ENCODE assay signal across 13 cellular contexts in genomic region chr2:199581935-199582336, GRCh38.
DNase-seq lines count a peak whose midpoint lies in the region; ATAC-seq and TF ChIP-seq lines count a peak whose summit lies in the region.
"Had no signal": no experiment of that assay in that cellular context is flagged by ENCODE, and none has a peak within 500 bp of the region (broad histone marks: within the 10 kb centered on the region; RNA-seq: fewer than 3 reads in every experiment).

No MANE protein-coding gene starts in this region.

- intact Hi-C loops in dorsolateral prefrontal cortex (cut with DNase I), result loop anchor here in 1 of 2 donors (10.0 kb wide), 1 partner anchor 107 kb away; no protein-coding TSS in a partner anchor
- intact Hi-C loops in activated CD4-positive, alpha-beta T cell treated with anti-CD3 and anti-CD28 coated beads, Interleukin-2, amount 10 ng/mL, durations not matched to agents 24 days and 14 days (cut with micrococcal nuclease), result no loop called here

- H3K27me3 Mint-ChIP-seq in activated CD8-positive, alpha-beta memory T cell treated with anti-CD3 and anti-CD28 coated beads, Interleukin-2, amount 10 ng/mL, durations not matched to agents 7 days and 5 days, result peaks cover 9% of the 10 kb centered on the region
- peaks cover 18% of the 10 kb centered on the region for H3K27me3 Mint-ChIP-seq in activated CD4-positive, alpha-beta T cell treated with anti-CD3 and anti-CD28 coated beads, Interleukin-2, amount 10 ng/mL, durations not matched to agents 24 days and 14 days

- peak overlapping the region in 23 of 59 donors; percentile 0 to 78 (median 38) for H3K27ac ChIP-seq in dorsolateral prefrontal cortex
- peak overlapping the region; percentile 70 for H3K27ac ChIP-seq in mesodermal cell (ENCODE audit: low read depth, low read length, severe bottlenecking)
- no peak overlapping the region for H3K27ac ChIP-seq in urinary bladder (ENCODE audit: low read depth)
- H3K27ac ChIP-seq: BLaER1, upper lobe of left lung had no signal

- no peak for TF ChIP-seq CTCF in dorsolateral prefrontal cortex (IDR thresholded peaks at IDR 0.05 in 54 of 56, conservative IDR thresholded peaks at IDR 0.05 in 2 of 56; ENCODE audit: low read depth in 1 of 56, partially characterized antibody in 56 of 56)

- H3K9me3 Mint-ChIP-seq in activated CD8-positive, alpha-beta memory T cell treated with anti-CD3 and anti-CD28 coated beads, Interleukin-2, amount 10 ng/mL, durations not matched to agents 7 days and 5 days (ENCODE audit: low read depth), result no peaks in the 10 kb centered on the region
- no peaks in the 10 kb centered on the region for H3K9me3 Mint-ChIP-seq in activated CD4-positive, alpha-beta T cell treated with anti-CD3 and anti-CD28 coated beads, Interleukin-2, amount 10 ng/mL, durations not matched to agents 24 days and 14 days

- no peaks in the 10 kb centered on the region for H3K4me1 ChIP-seq in mesodermal cell (ENCODE audit: control insufficient read depth, insufficient read depth, low read length, poor library complexity, severe bottlenecking)
- no peaks in the 10 kb centered on the region for H3K4me1 ChIP-seq in urinary bladder (ENCODE audit: insufficient read depth)
- H3K4me1 ChIP-seq: BLaER1 had no signal

- peak overlapping the region; percentile 5 to 73 (median 52) for H3K4me3 ChIP-seq in dorsolateral prefrontal cortex
- no peak overlapping the region for H3K4me3 ChIP-seq in mesodermal cell (ENCODE audit: extremely low read depth, insufficient read depth, low read length, poor library complexity, severe bottlenecking)
- peak overlapping the region; percentile 19 for H3K4me3 ChIP-seq in urinary bladder (ENCODE audit: low read depth, low read length)
- H3K4me3 ChIP-seq: BLaER1 had no signal

- no peak overlapping the region for H3K27ac Mint-ChIP-seq in activated CD8-positive, alpha-beta memory T cell treated with anti-CD3 and anti-CD28 coated beads, Interleukin-2, amount 10 ng/mL, durations not matched to agents 7 days and 5 days
- no peak overlapping the region for H3K27ac Mint-ChIP-seq in activated CD4-positive, alpha-beta T cell treated with anti-CD3 and anti-CD28 coated beads, Interleukin-2, amount 10 ng/mL, durations not matched to agents 24 days and 14 days

- H3K36me3 Mint-ChIP-seq in activated CD8-positive, alpha-beta memory T cell treated with anti-CD3 and anti-CD28 coated beads, Interleukin-2, amount 10 ng/mL, durations not matched to agents 7 days and 5 days, result no peaks in the 10 kb centered on the region
- no peaks in the 10 kb centered on the region for H3K36me3 Mint-ChIP-seq in activated CD4-positive, alpha-beta T cell treated with anti-CD3 and anti-CD28 coated beads, Interleukin-2, amount 10 ng/mL, durations not matched to agents 24 days and 14 days (ENCODE audit: low read depth)

- no peaks in the 10 kb centered on the region for H3K9me3 ChIP-seq in mesodermal cell (ENCODE audit: control insufficient read depth, low read length)
- H3K9me3 ChIP-seq: BLaER1, upper lobe of left lung had no signal

- 7 to 8% methylated on average over 4 to 6 of the region's 9 CpGs for WGBS in mesodermal cell (ENCODE audit: insufficient coverage in 2 of 2), 2 experiments
- WGBS in urinary bladder, result 31% methylated on average over 9 of the region's 9 CpGs

- H3K4me3 Mint-ChIP-seq in activated CD8-positive, alpha-beta memory T cell treated with anti-CD3 and anti-CD28 coated beads, Interleukin-2, amount 10 ng/mL, durations not matched to agents 7 days and 5 days, result peak overlapping the region; percentile 5
- no peak overlapping the region for H3K4me3 Mint-ChIP-seq in activated CD4-positive, alpha-beta T cell treated with anti-CD3 and anti-CD28 coated beads, Interleukin-2, amount 10 ng/mL, durations not matched to agents 24 days and 14 days

- CTCF ChIA-PET in activated CD8-positive, alpha-beta memory T cell treated with anti-CD3 and anti-CD28 coated beads, Interleukin-2, amount 10 ng/mL, durations not matched to agents 7 days and 5 days (lab: Charles Lee), result interaction anchor here (1.2 kb wide), 1 partner anchor 9 kb away, joined by 4 read pairs; no protein-coding TSS in a partner anchor

- H3K36me3 ChIP-seq in mesodermal cell (ENCODE audit: control insufficient read depth, insufficient read depth, low read length) (no peaks in the 10 kb centered on the region), urinary bladder (ENCODE audit: insufficient read depth) (no peaks in the 10 kb centered on the region)
- H3K36me3 ChIP-seq: BLaER1, upper lobe of left lung had no signal

- H3K4me1 Mint-ChIP-seq in activated CD8-positive, alpha-beta memory T cell treated with anti-CD3 and anti-CD28 coated beads, Interleukin-2, amount 10 ng/mL, durations not matched to agents 7 days and 5 days, result peaks cover 2% of the 10 kb centered on the region
- peaks cover 3% of the 10 kb centered on the region for H3K4me1 Mint-ChIP-seq in activated CD4-positive, alpha-beta T cell treated with anti-CD3 and anti-CD28 coated beads, Interleukin-2, amount 10 ng/mL, durations not matched to agents 24 days and 14 days

- peaks cover 0 to 3% (median 0%) of the 10 kb centered on the region in 45 donors for H3K27me3 ChIP-seq in dorsolateral prefrontal cortex
- H3K27me3 ChIP-seq: BLaER1, upper lobe of left lung had no signal

- ATAC-seq in activated CD8-positive, alpha-beta memory T cell treated with anti-CD3 and anti-CD28 coated beads, Interleukin-2, amount 10 ng/mL, durations not matched to agents 7 days and 5 days, result no peak

- no peak for DNase-seq in activated CD8-positive, alpha-beta memory T cell treated with anti-CD3 and anti-CD28 coated beads, Interleukin-2, amount 10 ng/mL, durations not matched to agents 7 days and 5 days
- no peak for DNase-seq in activated CD8-positive, alpha-beta memory T cell treated with anti-CD3 and anti-CD28 coated beads for 24 hours
- DNase-seq in dorsolateral prefrontal cortex (no peak), UCSD-AML1 (lab: John Stamatoyannopoulos, UW; ENCODE audit: unreplicated experiment) (no peak), NCI-H1105 (lab: John Stamatoyannopoulos, UW) (no peak)
- no peak for DNase-seq in activated CD4-positive, alpha-beta T cell treated with anti-CD3 and anti-CD28 coated beads, Interleukin-2, amount 10 ng/mL, durations not matched to agents 24 days and 14 days
- DNase-seq: Kasumi-1; SHP77 treated with DMSO at 0.1 percent for 48 hours; stimulated activated CD4-positive, alpha-beta T cell treated with anti-CD3 and anti-CD28 coated beads, Interleukin-15, amount 100 ng/mL, for 24 hours; upper lobe of left lung had no signal
